1 cellular context compared by ENCODE assay signal in genomic region chr6:87333591-87334181, GRCh38.
TF ChIP-seq lines count a peak whose summit lies in the region.

No MANE protein-coding gene starts in this region.

TF ChIP-seq in K562, 482 proteins besides CTCF, POLR2A, EP300 and RAD21 (continues in another document):
- TF ChIP-seq ZKSCAN1 (IDR thresholded peaks at IDR 0.05; ENCODE audit: low read depth, low read length) (no peak), ZBTB40 (IDR thresholded peaks at IDR 0.05) (0 out of 2 replicates have a peak, but pooled peaks have one; percentile 19), ZBTB40 (CRISPR knock-in tag; IDR thresholded peaks at IDR 0.05) (no peak), GABPA (tag; conservative IDR thresholded peaks at IDR 0.05; ENCODE audit: low read depth) (peak; percentile 56), ZFP91 (CRISPR knock-in tag; IDR thresholded peaks at IDR 0.05) (no peak), CEBPG (CRISPR knock-in tag; IDR thresholded peaks at IDR 0.05) (no peak), CEBPG (tag; conservative IDR thresholded peaks at IDR 0.05 in 1 of 2, IDR thresholded peaks at IDR 0.05 in 1 of 2) (peak; percentile 40 to 46; a peak in 3 of 4 replicates), MED1 (CRISPR knock-in tag; IDR thresholded peaks at IDR 0.05; ENCODE audit: borderline replicate concordance) (no peak), GABPB1 (CRISPR knock-in tag; IDR thresholded peaks at IDR 0.05) (no peak), NR2C2 (CRISPR knock-in tag; IDR thresholded peaks at IDR 0.05) (no peak), NR2C2 (tag; IDR thresholded peaks at IDR 0.05) (peak; percentile 59), CEBPB (tag; IDR thresholded peaks at IDR 0.05) (peak; percentile 61), ELK3 (CRISPR knock-in tag; IDR thresholded peaks at IDR 0.05) (no peak), NR2C1 (IDR thresholded peaks at IDR 0.05) (no peak), NR2C1 (tag; IDR thresholded peaks at IDR 0.05) (0 out of 2 replicates have a peak, but pooled peaks have one; percentile 10), USF2 (CRISPR knock-in tag; IDR thresholded peaks at IDR 0.05) (peak; percentile 21; the same call in 1 of the 2 replicates), RAD51 (IDR thresholded peaks at IDR 0.05; ENCODE audit: borderline replicate concordance, low read depth) (peak; percentile 28; the same call in 1 of the 2 replicates), HINFP (tag; conservative IDR thresholded peaks at IDR 0.05; ENCODE audit: low read depth) (no peak), NFIC (IDR thresholded peaks at IDR 0.05) (peak; percentile 70), ETV1 (tag; conservative IDR thresholded peaks at IDR 0.05; ENCODE audit: low read depth) (peak; percentile 69), ZBTB11 (CRISPR knock-in tag; IDR thresholded peaks at IDR 0.05) (peak in 1 of 3 experiments; percentile 40; a peak in 1 of 6 replicates), FOXA1 (IDR thresholded peaks at IDR 0.05; ENCODE audit: borderline replicate concordance) (no peak), USF1 (CRISPR knock-in tag; IDR thresholded peaks at IDR 0.05) (peak; percentile 17; the same call in 1 of the 2 replicates), ZNF639 (CRISPR knock-in tag; conservative IDR thresholded peaks at IDR 0.05 in 1 of 2, IDR thresholded peaks at IDR 0.05 in 1 of 2) (0 out of 4 replicates have a peak, but pooled peaks of 1 of the 2 experiments have one; percentile 23)
- TF ChIP-seq, protein P1, sequence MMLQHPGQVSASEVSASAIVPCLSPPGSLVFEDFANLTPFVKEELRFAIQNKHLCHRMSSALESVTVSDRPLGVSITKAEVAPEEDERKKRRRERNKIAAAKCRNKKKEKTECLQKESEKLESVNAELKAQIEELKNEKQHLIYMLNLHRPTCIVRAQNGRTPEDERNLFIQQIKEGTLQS (IDR thresholded peaks at IDR 0.05) = 0 out of 2 replicates have a peak, but pooled peaks have one; percentile 24
- TF ChIP-seq, protein P1 (CRISPR knock-in tag; conservative IDR thresholded peaks at IDR 0.05) = no peak
- TF ChIP-seq, protein P2, sequence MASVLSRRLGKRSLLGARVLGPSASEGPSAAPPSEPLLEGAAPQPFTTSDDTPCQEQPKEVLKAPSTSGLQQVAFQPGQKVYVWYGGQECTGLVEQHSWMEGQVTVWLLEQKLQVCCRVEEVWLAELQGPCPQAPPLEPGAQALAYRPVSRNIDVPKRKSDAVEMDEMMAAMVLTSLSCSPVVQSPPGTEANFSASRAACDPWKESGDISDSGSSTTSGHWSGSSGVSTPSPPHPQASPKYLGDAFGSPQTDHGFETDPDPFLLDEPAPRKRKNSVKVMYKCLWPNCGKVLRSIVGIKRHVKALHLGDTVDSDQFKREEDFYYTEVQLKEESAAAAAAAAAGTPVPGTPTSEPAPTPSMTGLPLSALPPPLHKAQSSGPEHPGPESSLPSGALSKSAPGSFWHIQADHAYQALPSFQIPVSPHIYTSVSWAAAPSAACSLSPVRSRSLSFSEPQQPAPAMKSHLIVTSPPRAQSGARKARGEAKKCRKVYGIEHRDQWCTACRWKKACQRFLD (CRISPR knock-in tag; IDR thresholded peaks at IDR 0.05) = 0 out of 2 replicates have a peak, but pooled peaks have one; percentile 29
